9 cellular contexts compared by ENCODE assay signal in the genomic region with DNA sequence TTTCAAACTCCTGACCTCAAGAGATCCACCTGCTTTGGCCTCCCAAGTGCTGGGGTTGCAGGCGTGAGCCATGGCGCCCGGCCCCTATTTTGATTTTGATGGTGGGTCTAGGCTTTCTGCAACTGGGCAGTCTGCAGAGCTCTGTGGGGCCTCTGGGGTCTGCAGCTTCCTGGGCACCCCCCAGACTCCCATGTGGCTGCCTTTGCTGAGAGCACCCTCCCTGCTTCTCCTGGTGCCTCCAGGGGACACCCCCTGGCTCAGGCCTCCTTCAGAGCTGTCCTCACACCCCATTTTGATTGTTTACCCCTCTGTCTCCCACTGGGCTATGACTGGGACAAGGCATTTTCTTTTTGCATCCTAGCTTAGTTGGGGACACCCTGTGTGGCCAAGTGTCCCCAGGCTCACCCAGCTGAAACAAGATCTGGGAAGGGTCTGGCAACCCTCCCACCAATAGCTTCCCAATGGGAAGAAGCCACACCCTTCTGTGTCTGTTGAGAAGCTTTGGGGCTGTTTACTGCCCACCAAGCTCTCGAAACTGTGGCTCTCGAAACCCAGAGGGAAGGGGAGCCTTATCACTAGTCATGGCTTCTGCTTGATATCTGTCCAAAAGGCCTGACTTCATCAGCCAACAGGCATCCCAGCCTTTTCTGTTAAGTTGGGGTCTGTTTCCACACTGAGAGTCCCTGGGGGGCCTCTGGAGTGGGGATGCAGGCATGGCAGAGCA.
DNase-seq lines count a peak whose midpoint lies in the region; ATAC-seq and TF ChIP-seq lines count a peak whose summit lies in the region.
"Had no signal": no experiment of that assay in that cellular context is flagged by ENCODE, and none has a peak within 500 bp of the region (broad histone marks: within the 10 kb centered on the region; RNA-seq: fewer than 3 reads in every experiment).

No MANE protein-coding gene starts in this region.

- no peak for TF ChIP-seq CTCF in fibroblast of the aortic adventitia (IDR thresholded peaks at IDR 0.05; ENCODE audit: insufficient read depth, low read length)
- TF ChIP-seq CTCF in prostate gland (IDR thresholded peaks at IDR 0.05) = no peak

- peak; percentile 40 for DNase-seq in DMS153 (lab: John Stamatoyannopoulos, UW)
- DNase-seq in NCI-H748 treated with DMSO at 0.1 percent for 48 hours (lab: John Stamatoyannopoulos, UW) = peak; percentile 55
- peak; percentile 14 for DNase-seq in fibroblast of the aortic adventitia (ENCODE audit: low read depth)
- no peak for DNase-seq in prostate gland (ENCODE audit: low spot score)
- no peak for DNase-seq in HuH-7.5 (ENCODE audit: low spot score)
- DNase-seq in DMS 273 (lab: John Stamatoyannopoulos, UW; ENCODE audit: unreplicated experiment) = no peak
- DNase-seq in NCI-H2171 (lab: John Stamatoyannopoulos, UW) = no peak
- DNase-seq: SW 1271 had no signal

- H3K4me3 ChIP-seq in fibroblast of the aortic adventitia (ENCODE audit: low read depth, low read length) (no peak overlapping the region), prostate gland (peak overlapping the region in 1 of 2 donors; percentile 41)

- intact Hi-C loops in prostate gland (cut with DNase I) = loop anchor here (10.0 kb wide), 1 partner anchor 222 kb away; no protein-coding TSS in a partner anchor

- no peak for ATAC-seq in HG03025 (IDR thresholded peaks at IDR 0.05; ENCODE audit: low FRiP score, unreplicated experiment)

- 69% methylated on average over 5 of the region's 5 CpGs for WGBS in prostate gland

- H3K4me1 ChIP-seq in prostate gland (replicated peaks) = peaks cover 7% of the 10 kb centered on the region

- H3K9me3 ChIP-seq in prostate gland = no peaks in the 10 kb centered on the region

- H3K27ac ChIP-seq in prostate gland = peak overlapping the region; percentile 97 to 99

- no peaks in the 10 kb centered on the region for H3K36me3 ChIP-seq in prostate gland

- H3K27me3 ChIP-seq in prostate gland (replicated peaks; ENCODE audit: insufficient read depth) = no peaks in the 10 kb centered on the region

- no peak for TF ChIP-seq POLR2A in prostate gland (IDR thresholded peaks at IDR 0.05)

Comparison
In these comparisons a context has a peak if more than half of its experiments do, and no peak if none do; other contexts are left out.
1. DNase-seq: peak in DMS153 (single experiment), NCI-H748 treated with DMSO at 0.1 percent for 48 hours (single experiment) and fibroblast of the aortic adventitia (single experiment); none in prostate gland (single experiment), HuH-7.5 (single experiment), DMS 273 (single experiment) and NCI-H2171 (single experiment).